12 cellular contexts compared by ENCODE assay signal in genomic region chr4:132866616-132867015, GRCh38.
DNase-seq lines count a peak whose midpoint lies in the region; ATAC-seq and TF ChIP-seq lines count a peak whose summit lies in the region.
"Had no signal": no experiment of that assay in that cellular context is flagged by ENCODE, and none has a peak within 500 bp of the region (broad histone marks: within the 10 kb centered on the region; RNA-seq: fewer than 3 reads in every experiment).

No MANE protein-coding gene starts in this region.

- H3T11ph ChIP-seq in H9 (ENCODE audit: low read length): no peak overlapping the region

- H3K4me1 Mint-ChIP-seq in H9 (peaks cover 5 to 6% of the 10 kb centered on the region in 2 experiments; a peak in 3 of 4 replicates), endodermal cell (peaks cover 2% of the 10 kb centered on the region)

- H4K20me1 ChIP-seq in H9 (ENCODE audit: control insufficient read depth, insufficient read depth, insufficient read length): no peaks in the 10 kb centered on the region
- H4K20me1 ChIP-seq: BLaER1 had no signal

- no peak overlapping the region for H3K4ac ChIP-seq in H9 (ENCODE audit: low read depth, low read length)

- H2BK120ac ChIP-seq in H9 (ENCODE audit: low read depth, low read length, poor library complexity, severe bottlenecking): no peak overlapping the region

- H3K4me1 ChIP-seq in H9 (ENCODE audit: insufficient read depth, low read length) (no peaks in the 10 kb centered on the region), endodermal cell (ENCODE audit: control insufficient read depth, insufficient read depth, low read length) (no peaks in the 10 kb centered on the region)
- H3K4me1 ChIP-seq: BLaER1 had no signal

- no peak overlapping the region for H3K4me3 ChIP-seq in endodermal cell (ENCODE audit: low read length)
- H3K4me3 ChIP-seq: BLaER1, GM12878 had no signal

- H3K23me2 ChIP-seq in H9 (ENCODE audit: insufficient read length, low read depth, low read length, poor library complexity, severe bottlenecking): no peaks in the 10 kb centered on the region

- H3K23ac ChIP-seq in H9 (ENCODE audit: insufficient read length, low read depth, low read length): no peak overlapping the region

- no peak overlapping the region for H3K27ac ChIP-seq in H9 (ENCODE audit: insufficient read length, low read depth, low read length)
- H3K27ac ChIP-seq in endodermal cell (ENCODE audit: low read depth, low read length): no peak overlapping the region
- H3K27ac ChIP-seq: BLaER1 had no signal

- TF ChIP-seq CTCF in H9 (conservative IDR thresholded peaks at IDR 0.05) (no peak), endodermal cell (conservative IDR thresholded peaks at IDR 0.05) (no peak)

- H2BK5ac ChIP-seq in H9 (ENCODE audit: insufficient read length, low read length): no peak overlapping the region

- peak overlapping the region; percentile 40; the same call in 1 of the 2 replicates for H3K14ac ChIP-seq in H9 (ENCODE audit: insufficient read depth, low read length)

- no peaks in the 10 kb centered on the region for H3K36me3 Mint-ChIP-seq in H9 (ENCODE audit: insufficient read depth in 1 of 3, low read depth in 3 of 3)
- no peaks in the 10 kb centered on the region for H3K36me3 Mint-ChIP-seq in endodermal cell (ENCODE audit: low read depth)

- H3K27ac Mint-ChIP-seq in H9 (no peak overlapping the region), endodermal cell (no peak overlapping the region)

- H3K36me3 ChIP-seq in endodermal cell (ENCODE audit: control insufficient read depth, insufficient read depth, low read length): no peaks in the 10 kb centered on the region
- H3K36me3 ChIP-seq: BLaER1 had no signal

- no peak overlapping the region for H3K4me2 ChIP-seq in H9 (ENCODE audit: insufficient read depth, insufficient read length, low read length)
- H3K4me2 ChIP-seq: BLaER1 had no signal

- in situ Hi-C loops in ACHN (cut with HindIII; ENCODE audit: low pct_ligation_motif_present, low pct_unique_long_range_greater_than_20kb, low sequenced_read_pairs): no loop called here

- no peak overlapping the region for H4K5ac ChIP-seq in H9 (ENCODE audit: insufficient read length, low read depth, low read length)

- no peak overlapping the region for H2AFZ ChIP-seq in H9 (ENCODE audit: low read length)

- H3K79me2 ChIP-seq in H9 (ENCODE audit: insufficient read depth, low read length): no peaks in the 10 kb centered on the region

- H2BK20ac ChIP-seq in H9 (ENCODE audit: low read depth, low read length, poor library complexity, severe bottlenecking): no peak overlapping the region

- H3K27me3 Mint-ChIP-seq in H9 (ENCODE audit: low read depth) (no peaks in the 10 kb centered on the region), endodermal cell (ENCODE audit: insufficient read depth) (no peaks in the 10 kb centered on the region)

- peak overlapping the region; percentile 60 for H4K8ac ChIP-seq in H9 (replicated peaks; ENCODE audit: insufficient read length, low read depth, low read length)

- H3K18ac ChIP-seq in H9 (ENCODE audit: insufficient read length, low read depth, low read length): no peak overlapping the region

- DNase-seq in H9 (no peak), endodermal cell (peak; percentile 41), midbrain (lab: John Stamatoyannopoulos, UW) (peak; percentile 56), GF-D8 (lab: John Stamatoyannopoulos, UW) (no peak), ACHN (no peak)
- no peak for DNase-seq in central memory CD4-positive, alpha-beta T cell
- DNase-seq: DMS53, H7, IMR-90 had no signal

- H3K9me3 ChIP-seq in H9 (ENCODE audit: control insufficient read depth, low read depth, low read length): no peaks in the 10 kb centered on the region
- no peaks in the 10 kb centered on the region for H3K9me3 ChIP-seq in endodermal cell (ENCODE audit: control insufficient read depth, low read length)
- H3K9me3 ChIP-seq: BLaER1 had no signal

- H3K9ac ChIP-seq in H9 (ENCODE audit: extremely low read depth, insufficient read length, low read length) (no peak overlapping the region), endodermal cell (ENCODE audit: extremely low read depth, low read length, poor library complexity, severe bottlenecking) (no peak overlapping the region)
- H3K9ac ChIP-seq: BLaER1 had no signal

- H3K79me1 ChIP-seq in H9 (ENCODE audit: insufficient read depth, low read depth, low read length, poor library complexity, severe bottlenecking): no peaks in the 10 kb centered on the region

- H3K27me3 ChIP-seq in H9 (ENCODE audit: insufficient read depth, low read length) (no peaks in the 10 kb centered on the region), endodermal cell (ENCODE audit: control insufficient read depth, insufficient read depth, low read length, poor library complexity, severe bottlenecking) (no peaks in the 10 kb centered on the region)
- H3K27me3 ChIP-seq: BLaER1 had no signal

- no CpG with 5 or more reads among the region's 4 CpGs for WGBS in H9 (ENCODE audit: extremely low coverage, insufficient read length, low lambda C conversion rate)
- WGBS in endodermal cell (ENCODE audit: insufficient coverage in 1 of 2, insufficient read length in 1 of 2), 2 experiments: 80 to 90% methylated on average over 1 to 4 of the region's 4 CpGs

- no peak overlapping the region for H2AK5ac ChIP-seq in H9 (ENCODE audit: insufficient read length, low read length)

- H2BK15ac ChIP-seq in H9 (ENCODE audit: low read depth, low read length): no peak overlapping the region

- H3K4me3 Mint-ChIP-seq in H9 (no peak overlapping the region), endodermal cell (no peak overlapping the region)

- no peak for ATAC-seq in HG03095 (IDR thresholded peaks at IDR 0.05; ENCODE audit: unreplicated experiment)
- ATAC-seq: GM12878 had no signal

- no peak overlapping the region for H3K56ac ChIP-seq in H9 (ENCODE audit: insufficient read length, low read depth, low read length)

- no peak overlapping the region for H2BK12ac ChIP-seq in H9 (ENCODE audit: insufficient read length, low read depth, low read length)

- H3K9me3 Mint-ChIP-seq in H9 (no peaks in the 10 kb centered on the region), endodermal cell (no peaks in the 10 kb centered on the region)

- no peak overlapping the region for H4K91ac ChIP-seq in H9 (ENCODE audit: insufficient read length, low read depth, low read length)

Comparison
In these comparisons a context has a peak if more than half of its experiments do, and no peak if none do; other contexts are left out.
1. DNase-seq: peak in endodermal cell (single experiment) and midbrain (single experiment); none in H9 (single experiment), GF-D8 (single experiment), ACHN (single experiment) and central memory CD4-positive, alpha-beta T cell (single experiment).